Comparison of ENCODE assay signal across 8 cellular contexts in the genomic region with DNA sequence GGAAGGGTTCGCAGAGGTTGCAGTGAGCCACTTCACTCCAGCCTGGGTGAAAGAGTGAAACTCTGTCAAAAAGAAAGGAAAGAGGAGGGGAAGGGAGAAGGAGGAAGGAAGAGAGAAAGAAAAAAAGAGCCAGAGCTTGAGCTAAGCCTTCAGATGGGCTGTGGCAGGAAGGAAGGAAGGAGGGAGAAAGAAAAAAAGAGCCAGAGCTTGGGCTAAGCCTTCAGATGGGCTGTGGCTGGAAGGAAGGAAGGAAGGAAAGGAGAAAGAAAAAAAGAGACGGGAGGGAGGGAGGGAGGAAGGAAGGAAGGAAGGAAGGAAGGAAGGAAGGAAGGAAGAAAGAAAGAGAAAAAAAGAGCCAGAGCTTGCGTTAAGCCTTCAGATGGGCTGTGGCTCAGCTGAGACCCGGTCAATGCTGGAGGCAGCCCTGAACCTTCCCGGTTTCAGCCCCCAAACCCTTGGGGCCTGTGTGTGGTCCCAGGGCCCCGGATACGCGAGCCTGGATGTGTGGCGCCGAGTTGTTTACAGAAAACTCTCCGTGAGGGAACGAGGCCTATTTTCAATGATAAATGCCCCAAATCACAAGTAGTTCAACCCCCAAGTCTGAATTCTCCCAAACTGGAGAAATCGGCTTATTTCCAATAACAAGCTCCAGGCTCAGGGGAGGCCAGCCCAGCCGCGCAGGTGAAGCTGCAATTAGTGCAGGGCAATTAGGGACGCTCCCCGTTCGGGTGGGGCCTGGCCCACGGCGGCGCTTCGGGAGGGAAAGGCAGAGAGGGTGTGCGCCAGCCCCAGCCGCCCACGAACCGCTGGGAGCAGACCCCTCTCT. TPM values are rescaled to one million over a fixed set of nuclear protein-coding genes. Genes with fewer than 3 reads are reported as not detected.
DNase-seq lines count a peak whose midpoint lies in the region; ATAC-seq, FAIRE-seq and TF ChIP-seq lines count a peak whose summit lies in the region.

No MANE protein-coding gene starts in this region.

- peaks cover 41% of the 10 kb centered on the region for H3K4me1 ChIP-seq in PC-9 (replicated peaks; ENCODE audit: insufficient read depth)
- H3K4me1 ChIP-seq in gastroesophageal sphincter = peaks cover 0 to 28% (median 3%) of the 10 kb centered on the region in 3 donors

- H3K27ac Mint-ChIP-seq in T-helper 2 cell treated with Interferon-gamma antibody and Interleukin-4, amounts not matched to agents 5 μg/mL and 100 μg/mL, for 36 hours = peak overlapping the region; percentile 80
- H3K27ac Mint-ChIP-seq in stimulated activated memory B cell treated with anti-CD40 and anti-IgM and Interleukin-4, amounts not matched to agents 10 μg/mL and 1 μg/mL and 100 μg/mL, for 72 hours = peak overlapping the region; percentile 87

- peak overlapping the region; percentile 72 for H3K4me3 Mint-ChIP-seq in T-helper 2 cell treated with Interferon-gamma antibody and Interleukin-4, amounts not matched to agents 5 μg/mL and 100 μg/mL, for 36 hours
- peak overlapping the region; percentile 68 for H3K4me3 Mint-ChIP-seq in stimulated activated memory B cell treated with anti-CD40 and anti-IgM and Interleukin-4, amounts not matched to agents 10 μg/mL and 1 μg/mL and 100 μg/mL, for 72 hours

- H3K27ac ChIP-seq in PC-9 (no peak overlapping the region), gastroesophageal sphincter (peak overlapping the region in 3 of 4 donors; percentile 83 to 92 (median 90))

- ATAC-seq in gastroesophageal sphincter = no peak
- ATAC-seq in stimulated activated memory B cell treated with anti-CD40 and anti-IgM and Interleukin-4, amounts not matched to agents 10 μg/mL and 1 μg/mL and 100 μg/mL, for 72 hours = no peak

- H3K79me2 ChIP-seq in PC-9 (ENCODE audit: low read depth) = peaks cover 6% of the 10 kb centered on the region; the same call in 1 of the 2 replicates

- no peaks in the 10 kb centered on the region for H3K9me3 Mint-ChIP-seq in T-helper 2 cell treated with Interferon-gamma antibody and Interleukin-4, amounts not matched to agents 5 μg/mL and 100 μg/mL, for 36 hours
- no peaks in the 10 kb centered on the region for H3K9me3 Mint-ChIP-seq in stimulated activated memory B cell treated with anti-CD40 and anti-IgM and Interleukin-4, amounts not matched to agents 10 μg/mL and 1 μg/mL and 100 μg/mL, for 72 hours

- no peak for FAIRE-seq in urothelium cell line (lab: Jason Lieb, UNC)

- H3K4me1 Mint-ChIP-seq in T-helper 2 cell treated with Interferon-gamma antibody and Interleukin-4, amounts not matched to agents 5 μg/mL and 100 μg/mL, for 36 hours (ENCODE audit: low read depth) = peaks cover 17% of the 10 kb centered on the region
- H3K4me1 Mint-ChIP-seq in stimulated activated memory B cell treated with anti-CD40 and anti-IgM and Interleukin-4, amounts not matched to agents 10 μg/mL and 1 μg/mL and 100 μg/mL, for 72 hours = peaks cover 27% of the 10 kb centered on the region

- TF ChIP-seq POLR2A in gastroesophageal sphincter (IDR thresholded peaks at IDR 0.05) = no peak

- H3K27me3 Mint-ChIP-seq in T-helper 2 cell treated with Interferon-gamma antibody and Interleukin-4, amounts not matched to agents 5 μg/mL and 100 μg/mL, for 36 hours (ENCODE audit: low read depth) = peaks cover 2% of the 10 kb centered on the region
- no peaks in the 10 kb centered on the region for H3K27me3 Mint-ChIP-seq in stimulated activated memory B cell treated with anti-CD40 and anti-IgM and Interleukin-4, amounts not matched to agents 10 μg/mL and 1 μg/mL and 100 μg/mL, for 72 hours

- CTCF ChIA-PET in PC-9 (lab: Charles Lee) = interaction anchor here (0.6 to 2.3 kb wide), 6 partner anchors 71 to 1015 kb away, joined by 3 to 27 read pairs (median 8); no protein-coding TSS in a partner anchor

- no peak for DNase-seq in T-helper 2 cell treated with Interferon-gamma antibody and Interleukin-4, amounts not matched to agents 5 μg/mL and 100 μg/mL, for 36 hours (ENCODE audit: low spot score)
- DNase-seq in T-helper 2 cell = no peak
- no peak for DNase-seq in PC-9
- no peak for DNase-seq in GM19240 (ENCODE audit: insufficient read length, low spot score)
- DNase-seq in urothelium cell line (ENCODE audit: low spot score) = no peak
- DNase-seq in GDM1 (lab: John Stamatoyannopoulos, UW) = no peak

- WGBS in gastroesophageal sphincter (ENCODE audit: low coverage in 1 of 2), 2 donors = 36% methylated on average over 12 of the region's 26 CpGs; no CpG with 5 or more reads in 1 of the 2 donors

- H3K4me3 ChIP-seq in PC-9 (no peak overlapping the region), gastroesophageal sphincter (peak overlapping the region in 1 of 2 donors; percentile 64)

- H3K4me2 ChIP-seq in PC-9 = peak overlapping the region; percentile 90; the same call in 1 of the 2 replicates

- no peak overlapping the region for H2AFZ ChIP-seq in PC-9

- H3K36me3 ChIP-seq in PC-9 (ENCODE audit: low read depth) (no peaks in the 10 kb centered on the region), gastroesophageal sphincter (no peaks in the 10 kb centered on the region)

- H3K9me2 ChIP-seq in PC-9 (ENCODE audit: insufficient read depth) = no peaks in the 10 kb centered on the region

- H4K20me1 ChIP-seq in PC-9 (ENCODE audit: insufficient read depth) = no peaks in the 10 kb centered on the region

- no peaks in the 10 kb centered on the region for H3K27me3 ChIP-seq in PC-9 (ENCODE audit: insufficient read depth, low read depth)
- H3K27me3 ChIP-seq in gastroesophageal sphincter = no peaks in the 10 kb centered on the region

- peaks cover 42% of the 10 kb centered on the region for H3F3A ChIP-seq in PC-9 (ENCODE audit: insufficient read depth, low read depth)

- POLR2A ChIA-PET in PC-9 (lab: Charles Lee; ENCODE audit: unreplicated experiment) = no interaction called here

- H3K9me3 ChIP-seq in PC-9 (ENCODE audit: insufficient read depth, low read depth) (no peaks in the 10 kb centered on the region), gastroesophageal sphincter (no peaks in the 10 kb centered on the region)

- no TSS peak for BruUV-seq in PC-9 (replicated peaks; lab: Mats Ljungman, UMichigan)

- intact Hi-C loops in PC-9 (cut with micrococcal nuclease; ENCODE audit: unreplicated experiment) = loop anchor here (1.0 to 10.0 kb wide), 8 partner anchors 69 to 1021 kb away; a partner anchor contains a TSS

- TF ChIP-seq CTCF in PC-9 (conservative IDR thresholded peaks at IDR 0.05) (no peak), gastroesophageal sphincter (IDR thresholded peaks at IDR 0.05) (no peak)

- no peaks in the 10 kb centered on the region for H3K36me3 Mint-ChIP-seq in T-helper 2 cell treated with Interferon-gamma antibody and Interleukin-4, amounts not matched to agents 5 μg/mL and 100 μg/mL, for 36 hours (ENCODE audit: low read depth)
- H3K36me3 Mint-ChIP-seq in stimulated activated memory B cell treated with anti-CD40 and anti-IgM and Interleukin-4, amounts not matched to agents 10 μg/mL and 1 μg/mL and 100 μg/mL, for 72 hours = no peaks in the 10 kb centered on the region

- TF ChIP-seq EP300 in gastroesophageal sphincter (IDR thresholded peaks at IDR 0.05) = no peak

RNA-seq across cellular contexts. Expression of a gene that starts 13.8 kb away (rescaled TPM):
- total RNA-seq in PC-9 (2021) (44.6 and 68.8 TPM in 2 replicates), gastroesophageal sphincter (10 to 100 TPM; 19.4 to 44.2 (median 31.3) TPM)
